ENCODE assay signal across 14 cellular contexts in the genomic region with DNA sequence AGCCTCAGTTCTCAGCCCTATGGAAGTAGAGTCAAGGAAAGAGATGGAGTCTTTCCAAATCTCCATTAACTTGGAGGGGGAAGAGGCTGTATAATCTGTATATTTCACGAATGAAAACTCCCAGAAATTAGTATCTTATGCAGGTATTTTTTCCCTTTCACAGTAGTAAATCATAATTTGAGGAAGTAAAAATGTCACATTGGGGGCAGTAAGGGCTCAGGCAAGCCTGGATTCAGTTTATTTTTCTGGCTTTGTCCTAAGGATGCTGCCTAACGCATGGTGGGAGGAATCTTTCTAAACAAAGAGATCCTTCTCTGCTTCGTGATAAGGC. TPM values are rescaled to one million over a fixed set of nuclear protein-coding genes. Genes with fewer than 3 reads are reported as not detected.
DNase-seq lines count a peak whose midpoint lies in the region; ATAC-seq and TF ChIP-seq lines count a peak whose summit lies in the region.
"Had no signal": no experiment of that assay in that cellular context is flagged by ENCODE, and none has a peak within 500 bp of the region (broad histone marks: within the 10 kb centered on the region; RNA-seq: fewer than 3 reads in every experiment).

No MANE protein-coding gene starts in this region.

- TF ChIP-seq CTCF in heart right ventricle (IDR thresholded peaks at IDR 0.05) (no peak), right atrium auricular region (IDR thresholded peaks at IDR 0.05) (no peak), upper lobe of left lung (IDR thresholded peaks at IDR 0.05) (no peak)

- intact Hi-C loops in heart right ventricle (cut with DNase I), result loop anchor here in 3 of 10 donors (5.0 kb wide), 2 partner anchors 168 to 242 kb away; partner anchors contain the start of gene FLNB (in 2 of the 3)

- H3K9me3 ChIP-seq in heart right ventricle (no peaks in the 10 kb centered on the region), right atrium auricular region (no peaks in the 10 kb centered on the region), duodenal mucosa (ENCODE audit: control insufficient read depth in 1 of 2, low read length in 2 of 2) (no peaks in the 10 kb centered on the region), mucosa of rectum (ENCODE audit: control insufficient read depth in 2 of 2, low read length in 2 of 2) (no peaks in the 10 kb centered on the region), upper lobe of left lung (no peaks in the 10 kb centered on the region)
- H3K9me3 ChIP-seq: neutrophil, vagina had no signal

- DNase-seq in heart right ventricle (no peak), right atrium auricular region (ENCODE audit: low spot score) (no peak), upper lobe of left lung (no peak), caudate nucleus (lab: John Stamatoyannopoulos, UW) (no peak), activated T-cell treated with anti-CD3 and anti-CD28 coated beads for 4 hours (no peak)
- DNase-seq: activated CD8-positive, alpha-beta T cell treated with anti-CD3 and anti-CD28 coated beads, Interleukin-2, amount 10 ng/mL, durations not matched to agents 7 days and 5 days; cerebellar nuclear complex; T1000 had no signal

- 24 to 38% methylated on average over 3 of the region's 3 CpGs for WGBS in heart right ventricle, 2 donors
- 7 to 15% methylated on average over 3 of the region's 3 CpGs for WGBS in upper lobe of left lung, 2 donors

- H3K4me3 ChIP-seq in heart right ventricle (no peak overlapping the region), right atrium auricular region (no peak overlapping the region), duodenal mucosa (ENCODE audit: low read depth in 1 of 2, low read length in 2 of 2) (peak overlapping the region; percentile 11 to 35), mucosa of rectum (ENCODE audit: low read length in 2 of 2) (peak overlapping the region; percentile 6 to 34), upper lobe of left lung (no peak overlapping the region)
- H3K4me3 ChIP-seq: vagina had no signal

- H3K36me3 ChIP-seq in heart right ventricle, result peaks cover 0 to 21% (median 8%) of the 10 kb centered on the region in 9 donors
- H3K36me3 ChIP-seq in right atrium auricular region, result peaks cover 10% of the 10 kb centered on the region
- H3K36me3 ChIP-seq in duodenal mucosa (ENCODE audit: control insufficient read depth in 1 of 2, insufficient read depth in 2 of 2, low read length in 2 of 2), result peaks cover 12 to 17% of the 10 kb centered on the region in 2 donors
- H3K36me3 ChIP-seq in mucosa of rectum (ENCODE audit: control insufficient read depth in 2 of 2, insufficient read depth in 2 of 2, low read length in 2 of 2), result peaks cover 13 to 16% of the 10 kb centered on the region in 2 donors
- peaks cover 0 to 14% (median 2%) of the 10 kb centered on the region in 4 donors for H3K36me3 ChIP-seq in upper lobe of left lung
- H3K36me3 ChIP-seq: neutrophil had no signal

- TF ChIP-seq EP300 in upper lobe of left lung (IDR thresholded peaks at IDR 0.05), result no peak

- TF ChIP-seq POLR2A in upper lobe of left lung (IDR thresholded peaks at IDR 0.05), result no peak

- H3K9ac ChIP-seq in duodenal mucosa (ENCODE audit: low read depth in 1 of 2, low read length in 2 of 2) (peak overlapping the region; percentile 7 to 39), mucosa of rectum (ENCODE audit: low read depth in 1 of 2, low read length in 2 of 2) (peak overlapping the region; percentile 20 to 50)

- H3K4me1 ChIP-seq in heart right ventricle (peaks cover 14 to 52% (median 42%) of the 10 kb centered on the region in 9 donors), right atrium auricular region (peaks cover 0 to 35% of the 10 kb centered on the region in 2 donors), duodenal mucosa (ENCODE audit: control insufficient read depth in 1 of 2, insufficient read depth in 2 of 2, low read length in 2 of 2) (peaks cover 46 to 59% of the 10 kb centered on the region in 2 donors), mucosa of rectum (ENCODE audit: control insufficient read depth in 2 of 2, insufficient read depth in 2 of 2, low read length in 2 of 2) (peaks cover 49 to 55% of the 10 kb centered on the region in 2 donors), upper lobe of left lung (peaks cover 37 to 50% (median 44%) of the 10 kb centered on the region in 4 donors)

- peak overlapping the region in 8 of 10 donors; percentile 15 to 67 (median 26) for H3K27ac ChIP-seq in heart right ventricle
- H3K27ac ChIP-seq in right atrium auricular region, result no peak overlapping the region
- peak overlapping the region; percentile 48 for H3K27ac ChIP-seq in duodenal mucosa (ENCODE audit: low read depth, low read length)
- peak overlapping the region; percentile 72 to 81 for H3K27ac ChIP-seq in mucosa of rectum (ENCODE audit: low read depth in 2 of 2, low read length in 2 of 2)
- peak overlapping the region; percentile 51 to 71 (median 66) for H3K27ac ChIP-seq in upper lobe of left lung
- H3K27ac ChIP-seq in caudate nucleus (ENCODE audit: low read depth, low read length), result no peak overlapping the region
- H3K27ac ChIP-seq: neutrophil, vagina had no signal

- H3K27me3 ChIP-seq in heart right ventricle (peaks cover 0 to 7% (median 0%) of the 10 kb centered on the region in 7 donors), right atrium auricular region (no peaks in the 10 kb centered on the region), duodenal mucosa (ENCODE audit: control insufficient read depth in 1 of 2, insufficient read depth in 2 of 2, low read length in 2 of 2) (no peaks in the 10 kb centered on the region), mucosa of rectum (ENCODE audit: control insufficient read depth in 2 of 2, insufficient read depth in 2 of 2, low read length in 2 of 2) (no peaks in the 10 kb centered on the region), upper lobe of left lung (no peaks in the 10 kb centered on the region)
- H3K27me3 ChIP-seq: vagina had no signal

- no peak for ATAC-seq in heart right ventricle
- no peak for ATAC-seq in upper lobe of left lung (ENCODE audit: low FRiP score in 2 of 2)
- no peak for ATAC-seq in HG03342 (IDR thresholded peaks at IDR 0.05; ENCODE audit: unreplicated experiment)
- ATAC-seq: activated CD8-positive, alpha-beta T cell treated with anti-CD3 and anti-CD28 coated beads, Interleukin-2, amount 10 ng/mL, durations not matched to agents 7 days and 5 days had no signal

RNA-seq across cellular contexts. Expression of gene DNASE1L3, which starts 35.7 kb away (rescaled TPM):
- 1 to 10 TPM; 1.2 to 4.6 (median 2.4) TPM for total RNA-seq in heart right ventricle
- polyA plus RNA-seq in heart right ventricle, result 1 to 10 TPM; 2.3 to 3.1 TPM
- total RNA-seq in right atrium auricular region, result 10 to 100 TPM in 1 of 2 donors, 1 to 10 TPM in 1; 1.5 to 11.5 TPM
- 10 to 100 TPM in 1 of 6 donors, 1 to 10 TPM in 2, under 1 TPM in 2, not detected in 1; 0.59 to 35.6 (median 3.3) TPM for total RNA-seq in upper lobe of left lung
- total RNA-seq: activated CD8-positive, alpha-beta T cell treated with anti-CD3 and anti-CD28 coated beads, Interleukin-2, amount 10 ng/mL, durations not matched to agents 7 days and 5 days; M059J had no signal

Comparison
In these comparisons a context has a peak if more than half of its experiments do, and no peak if none do; other contexts are left out.
1. H3K27ac ChIP-seq: peak in heart right ventricle (8 of 10), duodenal mucosa (single experiment), mucosa of rectum (2 of 2) and upper lobe of left lung (4 of 4); none in right atrium auricular region (0 of 2) and caudate nucleus (single experiment).
2. H3K4me3 ChIP-seq: peak in duodenal mucosa (2 of 2) and mucosa of rectum (2 of 2); none in heart right ventricle (0 of 10), right atrium auricular region (0 of 2) and upper lobe of left lung (0 of 4).